In the genomic region with DNA sequence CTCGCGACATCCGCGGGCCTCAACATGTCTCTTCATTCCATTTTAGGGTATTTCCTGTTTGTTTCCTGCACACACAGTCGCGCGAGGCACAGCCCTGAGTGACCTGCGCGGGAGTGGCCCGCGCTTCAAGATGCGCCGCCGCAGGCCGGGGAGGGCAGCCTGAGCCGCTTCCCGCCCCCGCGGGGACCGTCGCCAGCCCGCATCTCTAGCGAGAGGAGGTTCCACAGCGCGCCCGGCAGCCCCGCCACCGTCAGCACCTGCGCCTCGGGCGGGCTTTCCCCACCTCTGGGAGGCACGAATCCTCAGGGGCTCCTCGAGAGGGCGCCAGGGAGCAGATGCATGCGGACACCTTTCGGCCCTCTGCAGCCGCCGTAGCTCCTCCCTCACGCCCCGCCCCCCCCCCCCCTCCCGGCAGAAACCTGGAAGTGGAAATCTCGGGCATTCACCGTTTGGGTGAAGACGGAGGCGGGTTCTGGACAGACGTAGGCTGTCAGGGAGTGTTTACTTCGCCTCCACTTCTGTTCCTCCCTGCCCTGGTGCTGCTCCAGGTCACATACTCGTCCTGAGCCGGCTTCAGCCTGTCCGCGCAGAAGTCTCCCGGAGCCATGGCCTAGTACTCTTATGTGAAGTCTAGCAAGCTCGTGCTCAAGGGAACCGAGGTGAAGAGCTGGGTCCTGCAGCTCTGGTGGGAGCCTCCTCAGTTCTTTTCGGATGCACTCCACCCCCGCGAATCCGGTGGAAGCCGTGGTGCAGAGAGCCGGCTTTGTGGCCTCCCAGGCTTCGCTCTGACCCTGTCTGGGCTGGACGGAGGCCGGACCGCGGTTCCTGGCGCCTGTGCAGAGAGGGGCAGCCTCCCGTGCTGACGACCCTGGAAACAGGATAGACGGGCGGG, we compare ENCODE assay signal across 8 cellular contexts.
DNase-seq lines count a peak whose midpoint lies in the region; ATAC-seq and TF ChIP-seq lines count a peak whose summit lies in the region.

No MANE protein-coding gene starts in this region.

- DNase-seq in AG09309 (ENCODE audit: low read depth) (peak; percentile 13), NCI-H748 (lab: John Stamatoyannopoulos, UW; ENCODE audit: unreplicated experiment) (peak; percentile 85), lung microvascular endothelial cell (ENCODE audit: low read depth in 2 of 2) (peak; percentile 77 to 91)
- peak; percentile 62 to 87 for DNase-seq in activated CD8-positive, alpha-beta memory T cell treated with anti-CD3 and anti-CD28 coated beads for 1 hour (ENCODE audit: extremely low read depth in 1 of 2, low read depth in 1 of 2)
- peak; percentile 83 for DNase-seq in effector CD8-positive, alpha-beta T cell (lab: John Stamatoyannopoulos, UW)
- peak; percentile 77 for DNase-seq in stimulated activated CD8-positive, alpha-beta memory T cell treated with anti-CD3 and anti-CD28 coated beads, Interleukin-15, amount 100 ng/mL, for 1 hour (ENCODE audit: low read depth)

- peak; percentile 51 for TF ChIP-seq CTCF in AG09309 (IDR thresholded peaks at IDR 0.05; ENCODE audit: control insufficient read depth, insufficient read depth, low read depth, low read length, missing control alignments)

- ATAC-seq in GM19035 (IDR thresholded peaks at IDR 0.05; ENCODE audit: unreplicated experiment) = peak; percentile 94
- ATAC-seq in HG03442 (IDR thresholded peaks at IDR 0.05; ENCODE audit: unreplicated experiment) = peak; percentile 93

- H3K4me3 ChIP-seq in AG09309 (ENCODE audit: control insufficient read depth, low read depth, low read length) = peak overlapping the region; percentile 60

Comparison
In these comparisons a context has a peak if more than half of its experiments do, and no peak if none do; other contexts are left out.
1. Peak in every context shown above with its lines: DNase-seq, ATAC-seq and H3K4me3 ChIP-seq.
2. DNase-seq: peak in every context shown above with its lines; median percentile 85 in NCI-H748; 84 in lung microvascular endothelial cell; 83 in effector CD8-positive, alpha-beta T cell; 77 in stimulated activated CD8-positive, alpha-beta memory T cell treated with anti-CD3 and anti-CD28 coated beads, Interleukin-15, amount 100 ng/mL, for 1 hour; 74 in activated CD8-positive, alpha-beta memory T cell treated with anti-CD3 and anti-CD28 coated beads for 1 hour; 13 in AG09309.